8 cellular contexts compared by ENCODE assay signal in the genomic region with DNA sequence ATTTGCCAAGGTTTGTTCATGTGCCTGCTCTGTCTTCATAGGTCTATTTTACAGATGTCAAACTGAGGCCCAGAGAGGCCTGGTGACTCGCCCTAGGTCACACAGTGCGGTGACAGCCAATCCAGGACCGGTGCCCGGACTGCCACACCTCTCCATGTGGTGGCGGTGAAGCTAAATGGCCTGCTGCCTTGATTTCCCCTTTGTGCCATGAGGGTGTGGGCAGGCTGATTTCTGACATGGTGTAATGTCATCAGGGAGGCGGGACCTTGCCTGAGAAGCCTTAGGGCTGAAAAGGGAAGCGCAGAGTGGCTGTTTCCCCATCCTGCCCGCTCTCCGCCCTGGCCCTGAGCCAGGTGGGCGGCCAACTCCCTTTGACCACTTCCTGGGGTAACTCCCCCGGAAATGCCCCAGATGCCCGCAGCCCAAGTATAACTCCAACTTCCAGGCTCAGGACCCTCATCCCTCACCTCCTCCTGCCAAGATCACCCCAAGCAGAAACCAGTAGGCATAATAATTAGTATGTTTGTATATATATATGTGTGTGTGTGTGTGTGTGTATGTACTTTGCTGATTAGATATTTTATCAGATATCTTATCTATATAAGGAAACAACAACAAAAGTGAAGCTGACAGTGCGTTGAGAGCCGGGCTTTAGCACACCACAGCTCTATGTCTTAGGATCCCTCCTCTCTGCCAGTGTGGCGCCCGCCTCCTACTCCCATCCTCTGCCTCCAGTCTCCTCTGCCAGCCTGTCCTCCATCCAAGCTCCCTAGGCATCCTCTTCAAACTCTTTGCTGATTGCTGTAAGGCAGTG.
DNase-seq lines count a peak whose midpoint lies in the region; ATAC-seq and TF ChIP-seq lines count a peak whose summit lies in the region.

No MANE protein-coding gene starts in this region.

- H3K4me3 Mint-ChIP-seq in activated naive CD4-positive, alpha-beta T cell treated with anti-CD3 and anti-CD28 coated beads, Interleukin-2, amount 50 U/mL, for 24 hours, result peak overlapping the region; percentile 62
- peak overlapping the region; percentile 83 to 95 (median 90) for H3K4me3 Mint-ChIP-seq in naive B cell
- no peak overlapping the region for H3K4me3 Mint-ChIP-seq in mesothelial cell of epicardium

- H3K4me1 Mint-ChIP-seq in activated naive CD4-positive, alpha-beta T cell treated with anti-CD3 and anti-CD28 coated beads, Interleukin-2, amount 50 U/mL, for 24 hours, result peaks cover 96% of the 10 kb centered on the region
- H3K4me1 Mint-ChIP-seq in naive B cell (peaks cover 81 to 100% (median 97%) of the 10 kb centered on the region in 3 donors), mesothelial cell of epicardium (peaks cover 15% of the 10 kb centered on the region)

- peak overlapping the region; percentile 87 for H3K27ac Mint-ChIP-seq in activated naive CD4-positive, alpha-beta T cell treated with anti-CD3 and anti-CD28 coated beads, Interleukin-2, amount 50 U/mL, for 24 hours
- H3K27ac Mint-ChIP-seq in naive B cell (peak overlapping the region; percentile 97 to 100 (median 100)), mesothelial cell of epicardium (no peak overlapping the region)

- DNase-seq in NOMO-1 (lab: John Stamatoyannopoulos, UW; ENCODE audit: unreplicated experiment in 2 of 2) (peak; percentile 93 to 97), naive B cell (peak; percentile 86), NCI-H187 treated with DMSO at 0.1 percent for 48 hours (lab: John Stamatoyannopoulos, UW) (no peak), NCI-H2196 (lab: John Stamatoyannopoulos, UW; ENCODE audit: unreplicated experiment) (no peak), mesothelial cell of epicardium (ENCODE audit: low spot score in 2 of 2, unreplicated experiment in 2 of 2) (no peak), DMS 273 treated with DMSO at 0.1 percent for 48 hours (lab: John Stamatoyannopoulos, UW) (no peak)

- TF ChIP-seq CTCF in mesothelial cell of epicardium (IDR thresholded peaks at IDR 0.05; ENCODE audit: unreplicated experiment), result no peak

- no peaks in the 10 kb centered on the region for H3K36me3 Mint-ChIP-seq in activated naive CD4-positive, alpha-beta T cell treated with anti-CD3 and anti-CD28 coated beads, Interleukin-2, amount 50 U/mL, for 24 hours
- H3K36me3 Mint-ChIP-seq in naive B cell, result peaks cover 4 to 16% of the 10 kb centered on the region in 2 donors
- H3K36me3 Mint-ChIP-seq in mesothelial cell of epicardium, result no peaks in the 10 kb centered on the region

- no peaks in the 10 kb centered on the region for H3K9me3 Mint-ChIP-seq in activated naive CD4-positive, alpha-beta T cell treated with anti-CD3 and anti-CD28 coated beads, Interleukin-2, amount 50 U/mL, for 24 hours
- no peaks in the 10 kb centered on the region for H3K9me3 Mint-ChIP-seq in naive B cell
- no peaks in the 10 kb centered on the region for H3K9me3 Mint-ChIP-seq in mesothelial cell of epicardium

- ATAC-seq in GM19324 (IDR thresholded peaks at IDR 0.05; ENCODE audit: low FRiP score, unreplicated experiment), result peak; percentile 21
- ATAC-seq in naive B cell (ENCODE audit: low read depth in 2 of 2), result peak; percentile 44 to 48

- H3K27me3 Mint-ChIP-seq in activated naive CD4-positive, alpha-beta T cell treated with anti-CD3 and anti-CD28 coated beads, Interleukin-2, amount 50 U/mL, for 24 hours, result no peaks in the 10 kb centered on the region
- H3K27me3 Mint-ChIP-seq in naive B cell (no peaks in the 10 kb centered on the region), mesothelial cell of epicardium (ENCODE audit: low read depth) (no peaks in the 10 kb centered on the region)

Comparison
In these comparisons a context has a peak if more than half of its experiments do, and no peak if none do; other contexts are left out.
1. DNase-seq: peak in NOMO-1 (2 of 2) and naive B cell (single experiment); none in NCI-H187 treated with DMSO at 0.1 percent for 48 hours (single experiment), NCI-H2196 (single experiment), mesothelial cell of epicardium (0 of 2) and DMS 273 treated with DMSO at 0.1 percent for 48 hours (single experiment).